1 cellular context compared by ENCODE assay signal in genomic region chr10:50234486-50234885, GRCh38.
TF ChIP-seq lines count a peak whose summit lies in the region.

No MANE protein-coding gene starts in this region.

TF ChIP-seq in HepG2, 621 proteins besides CTCF, POLR2A, EP300 and RAD21 (continued from another document and continues in another):
- peak; percentile 99 for TF ChIP-seq AHDC1 (CRISPR knock-in tag; IDR thresholded peaks at IDR 0.05; ENCODE audit: borderline replicate concordance)
- 0 out of 2 replicates have a peak, but pooled peaks have one; percentile 36 for TF ChIP-seq ZNF543 (CRISPR knock-in tag; IDR thresholded peaks at IDR 0.05)
- TF ChIP-seq SRSF9 (IDR thresholded peaks at IDR 0.05; ENCODE audit: borderline replicate concordance, insufficient read depth, low read depth, low read length, poor library complexity, severe bottlenecking) = no peak
- TF ChIP-seq, protein P1, sequence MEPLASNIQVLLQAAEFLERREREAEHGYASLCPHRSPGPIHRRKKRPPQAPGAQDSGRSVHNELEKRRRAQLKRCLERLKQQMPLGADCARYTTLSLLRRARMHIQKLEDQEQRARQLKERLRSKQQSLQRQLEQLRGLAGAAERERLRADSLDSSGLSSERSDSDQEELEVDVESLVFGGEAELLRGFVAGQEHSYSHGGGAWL (CRISPR knock-in tag; IDR thresholded peaks at IDR 0.05) = no peak
- no peak for TF ChIP-seq KIAA2018 (CRISPR knock-in tag; IDR thresholded peaks at IDR 0.05; ENCODE audit: borderline replicate concordance)
- TF ChIP-seq, protein P2, sequence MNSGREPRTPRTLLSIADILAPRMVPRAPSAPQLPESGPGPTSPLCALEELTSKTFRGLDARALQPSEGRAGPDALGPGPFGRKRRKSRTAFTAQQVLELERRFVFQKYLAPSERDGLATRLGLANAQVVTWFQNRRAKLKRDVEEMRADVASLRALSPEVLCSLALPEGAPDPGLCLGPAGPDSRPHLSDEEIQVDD (CRISPR knock-in tag; IDR thresholded peaks at IDR 0.05; ENCODE audit: borderline replicate concordance) = no peak
- TF ChIP-seq, protein P3, sequence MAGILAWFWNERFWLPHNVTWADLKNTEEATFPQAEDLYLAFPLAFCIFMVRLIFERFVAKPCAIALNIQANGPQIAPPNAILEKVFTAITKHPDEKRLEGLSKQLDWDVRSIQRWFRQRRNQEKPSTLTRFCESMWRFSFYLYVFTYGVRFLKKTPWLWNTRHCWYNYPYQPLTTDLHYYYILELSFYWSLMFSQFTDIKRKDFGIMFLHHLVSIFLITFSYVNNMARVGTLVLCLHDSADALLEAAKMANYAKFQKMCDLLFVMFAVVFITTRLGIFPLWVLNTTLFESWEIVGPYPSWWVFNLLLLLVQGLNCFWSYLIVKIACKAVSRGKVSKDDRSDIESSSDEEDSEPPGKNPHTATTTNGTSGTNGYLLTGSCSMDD (CRISPR knock-in tag; IDR thresholded peaks at IDR 0.05) = no peak
- no peak for TF ChIP-seq FUBP1 (CRISPR knock-in tag; IDR thresholded peaks at IDR 0.05; ENCODE audit: borderline replicate concordance)
- no peak for TF ChIP-seq ZNF282 (IDR thresholded peaks at IDR 0.05; ENCODE audit: partially characterized antibody)
- TF ChIP-seq TARDBP (CRISPR knock-in tag; IDR thresholded peaks at IDR 0.05) = peak; percentile 82
- no peak for TF ChIP-seq NR0B2 (CRISPR knock-in tag; IDR thresholded peaks at IDR 0.05)
- no peak for TF ChIP-seq ZFP37 (CRISPR knock-in tag; IDR thresholded peaks at IDR 0.05; ENCODE audit: borderline replicate concordance)
- TF ChIP-seq RFX5 (IDR thresholded peaks at IDR 0.05; ENCODE audit: low read depth, low read length) = no peak
- TF ChIP-seq ZNF460 (CRISPR knock-in tag; IDR thresholded peaks at IDR 0.05; ENCODE audit: borderline replicate concordance) = no peak
- peak; percentile 67; the same call in 1 of the 2 replicates for TF ChIP-seq ZNF281 (CRISPR knock-in tag; IDR thresholded peaks at IDR 0.05; ENCODE audit: borderline replicate concordance)
- TF ChIP-seq GATAD2A (CRISPR knock-in tag; IDR thresholded peaks at IDR 0.05) = peak; percentile 94
- TF ChIP-seq ZBTB1 (CRISPR knock-in tag; IDR thresholded peaks at IDR 0.05; ENCODE audit: borderline replicate concordance) = no peak
- peak in 1 of 2 experiments; percentile 40; a peak in 1 of 4 replicates for TF ChIP-seq KLF16 (CRISPR knock-in tag; IDR thresholded peaks at IDR 0.05)
- no peak for TF ChIP-seq ZZZ3 (CRISPR knock-in tag; IDR thresholded peaks at IDR 0.05; ENCODE audit: borderline replicate concordance)
- TF ChIP-seq SMYD3 (CRISPR knock-in tag; IDR thresholded peaks at IDR 0.05) = no peak
- TF ChIP-seq ZNF550 (CRISPR knock-in tag; IDR thresholded peaks at IDR 0.05; ENCODE audit: borderline replicate concordance) = no peak
- TF ChIP-seq EED (CRISPR knock-in tag; IDR thresholded peaks at IDR 0.05) = no peak
- peak; percentile 32; the same call in 1 of the 2 replicates for TF ChIP-seq RXRA (CRISPR knock-in tag; IDR thresholded peaks at IDR 0.05)
